Comparison of ENCODE assay signal across 17 cellular contexts in genomic region chr12:64556231-64556630, GRCh38.
"Had no signal": no experiment of that assay in that cellular context is flagged by ENCODE, and none has a peak within 500 bp of the region (broad histone marks: within the 10 kb centered on the region; RNA-seq: fewer than 3 reads in every experiment).

No MANE protein-coding gene starts in this region.

- H3K4me1 ChIP-seq: gastrocnemius medialis, upper lobe of left lung, uterus had no signal

- H3K4me3 ChIP-seq: esophagus muscularis mucosa, gastrocnemius medialis, heart right ventricle, tibial artery, upper lobe of left lung, uterus had no signal

- H3K36me3 ChIP-seq: esophagus muscularis mucosa, gastrocnemius medialis, heart right ventricle, tibial artery, upper lobe of left lung, uterus had no signal

- H3K9me3 ChIP-seq: esophagus muscularis mucosa, gastrocnemius medialis, heart right ventricle, tibial artery, upper lobe of left lung, uterus had no signal

- H3K9me3 Mint-ChIP-seq: natural killer cell, neural crest cell had no signal

- H3K27me3 ChIP-seq: esophagus muscularis mucosa, gastrocnemius medialis, heart right ventricle, tibial artery, upper lobe of left lung, uterus had no signal

- H3K4me3 Mint-ChIP-seq: natural killer cell, neural crest cell had no signal

- DNase-seq: effector memory CD4-positive, alpha-beta T cell; gastrocnemius medialis; heart right ventricle; hypothalamus; mammary epithelial cell; natural killer cell; posterior cingulate gyrus; small intestine; stimulated activated CD4-positive, alpha-beta T cell treated with anti-CD3 and anti-CD28 coated beads, Interleukin-2, amount 100 ng/mL, for 48 hours; stimulated activated naive CD8-positive, alpha-beta T cell treated with anti-CD3 and anti-CD28 coated beads, Interleukin-15, Interleukin-2, amounts not matched to agents 100 U/mL and 50 U/mL, for 24 hours; tibial artery; upper lobe of left lung; uterus had no signal

- ATAC-seq: gastrocnemius medialis; heart right ventricle; left lobe of liver; natural killer cell; stimulated activated naive CD8-positive, alpha-beta T cell treated with anti-CD3 and anti-CD28 coated beads, Interleukin-15, Interleukin-2, amounts not matched to agents 100 U/mL and 50 U/mL, for 24 hours had no signal

- H3K27ac ChIP-seq: epithelial cell of prostate, esophagus muscularis mucosa, gastrocnemius medialis, heart right ventricle, tibial artery, upper lobe of left lung, uterus had no signal

- H3K27ac Mint-ChIP-seq: natural killer cell had no signal

- H3K36me3 Mint-ChIP-seq: natural killer cell had no signal
